1 cellular context compared by ENCODE assay signal in the genomic region with DNA sequence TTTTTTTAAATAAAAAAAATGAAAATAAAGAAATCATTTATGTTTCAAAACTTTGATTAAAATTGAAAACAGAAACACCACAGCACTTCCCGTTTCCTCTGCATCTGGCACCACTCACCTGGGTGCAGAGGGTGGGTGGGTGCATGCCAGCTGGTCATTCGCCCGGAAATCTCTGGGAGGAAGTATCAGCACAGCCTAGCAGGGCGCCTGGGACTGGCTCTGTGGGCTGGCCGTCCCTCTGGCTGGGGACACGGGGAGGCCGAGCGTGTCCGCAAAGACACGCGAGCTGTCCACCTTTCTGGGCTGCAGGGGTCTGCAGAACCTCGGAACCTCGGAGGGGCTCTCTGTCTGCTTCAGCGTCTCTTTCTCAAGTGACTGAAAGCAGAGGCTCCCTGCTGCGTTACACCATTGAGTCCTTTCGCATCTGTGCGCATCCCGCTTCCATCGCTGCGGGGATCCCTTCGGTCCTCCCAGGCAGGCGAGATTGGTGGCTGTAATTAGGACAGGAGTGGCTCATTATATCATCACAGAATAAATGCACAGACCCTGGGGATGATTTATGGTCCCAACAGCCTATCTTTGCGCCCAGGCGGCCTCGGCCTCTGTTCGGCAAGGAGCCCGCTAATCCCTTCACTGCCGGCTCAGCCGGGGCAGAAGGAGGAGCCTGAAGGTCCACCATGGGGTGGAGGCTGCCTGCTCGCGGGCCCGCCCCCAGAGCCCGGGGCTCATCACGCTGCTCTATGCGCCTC.
A peak's percentile ranks its signal among the peaks of the same experiment; 100 is the strongest.
TF ChIP-seq lines count a peak whose summit lies in the region.

No MANE protein-coding gene starts in this region.

TF ChIP-seq in K562, 482 proteins besides CTCF, POLR2A, EP300 and RAD21 (continued from another document):
- TF ChIP-seq, protein P1, sequence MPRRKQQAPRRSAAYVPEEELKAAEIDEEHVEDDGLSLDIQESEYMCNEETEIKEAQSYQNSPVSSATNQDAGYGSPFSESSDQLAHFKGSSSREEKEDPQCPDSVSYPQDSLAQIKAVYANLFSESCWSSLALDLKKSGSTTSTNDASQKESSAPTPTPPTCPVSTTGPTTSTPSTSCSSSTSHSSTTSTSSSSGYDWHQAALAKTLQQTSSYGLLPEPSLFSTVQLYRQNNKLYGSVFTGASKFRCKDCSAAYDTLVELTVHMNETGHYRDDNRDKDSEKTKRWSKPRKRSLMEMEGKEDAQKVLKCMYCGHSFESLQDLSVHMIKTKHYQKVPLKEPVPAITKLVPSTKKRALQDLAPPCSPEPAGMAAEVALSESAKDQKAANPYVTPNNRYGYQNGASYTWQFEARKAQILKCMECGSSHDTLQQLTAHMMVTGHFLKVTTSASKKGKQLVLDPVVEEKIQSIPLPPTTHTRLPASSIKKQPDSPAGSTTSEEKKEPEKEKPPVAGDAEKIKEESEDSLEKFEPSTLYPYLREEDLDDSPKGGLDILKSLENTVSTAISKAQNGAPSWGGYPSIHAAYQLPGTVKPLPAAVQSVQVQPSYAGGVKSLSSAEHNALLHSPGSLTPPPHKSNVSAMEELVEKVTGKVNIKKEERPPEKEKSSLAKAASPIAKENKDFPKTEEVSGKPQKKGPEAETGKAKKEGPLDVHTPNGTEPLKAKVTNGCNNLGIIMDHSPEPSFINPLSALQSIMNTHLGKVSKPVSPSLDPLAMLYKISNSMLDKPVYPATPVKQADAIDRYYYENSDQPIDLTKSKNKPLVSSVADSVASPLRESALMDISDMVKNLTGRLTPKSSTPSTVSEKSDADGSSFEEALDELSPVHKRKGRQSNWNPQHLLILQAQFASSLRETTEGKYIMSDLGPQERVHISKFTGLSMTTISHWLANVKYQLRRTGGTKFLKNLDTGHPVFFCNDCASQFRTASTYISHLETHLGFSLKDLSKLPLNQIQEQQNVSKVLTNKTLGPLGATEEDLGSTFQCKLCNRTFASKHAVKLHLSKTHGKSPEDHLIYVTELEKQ (CRISPR knock-in tag; IDR thresholded peaks at IDR 0.05): no peak
- TF ChIP-seq ZFP1 (CRISPR knock-in tag; IDR thresholded peaks at IDR 0.05) (no peak), ZNF778 (CRISPR knock-in tag; IDR thresholded peaks at IDR 0.05) (no peak), ZBED1 (IDR thresholded peaks at IDR 0.05) (peak; percentile 67; the same call in 1 of the 2 replicates), NELFE (IDR thresholded peaks at IDR 0.05; ENCODE audit: insufficient read depth, insufficient read length) (no peak), NR4A1 (CRISPR knock-in tag; IDR thresholded peaks at IDR 0.05) (no peak), NR4A1 (tag; IDR thresholded peaks at IDR 0.05) (no peak), YY1 (IDR thresholded peaks at IDR 0.05; ENCODE audit: borderline replicate concordance in 1 of 3, control insufficient read depth in 1 of 3, extremely low read depth in 1 of 3, insufficient read depth in 3 of 3, insufficient read length in 1 of 3, insufficient replicate concordance in 2 of 3, low read depth in 1 of 3, low read length in 2 of 3) (no peak), KAT2B (IDR thresholded peaks at IDR 0.05; ENCODE audit: low read depth, low read length) (no peak), KDM5B (IDR thresholded peaks at IDR 0.05; ENCODE audit: insufficient replicate concordance, low read depth, low read length) (no peak), MAZ (CRISPR knock-in tag; conservative IDR thresholded peaks at IDR 0.05 in 1 of 2, IDR thresholded peaks at IDR 0.05 in 1 of 2) (peak in 1 of 2 experiments; percentile 41; a peak in 2 of 4 replicates), PRPF4 (IDR thresholded peaks at IDR 0.05; ENCODE audit: insufficient read depth, low read depth, low read length, poor library complexity, severe bottlenecking) (no peak), ZNF561 (CRISPR knock-in tag; conservative IDR thresholded peaks at IDR 0.05) (no peak), HMGN3 (IDR thresholded peaks at IDR 0.05; ENCODE audit: borderline replicate concordance, extremely low read depth, insufficient read length, low read depth, low read length) (peak; percentile 96)
- TF ChIP-seq, protein P2, sequence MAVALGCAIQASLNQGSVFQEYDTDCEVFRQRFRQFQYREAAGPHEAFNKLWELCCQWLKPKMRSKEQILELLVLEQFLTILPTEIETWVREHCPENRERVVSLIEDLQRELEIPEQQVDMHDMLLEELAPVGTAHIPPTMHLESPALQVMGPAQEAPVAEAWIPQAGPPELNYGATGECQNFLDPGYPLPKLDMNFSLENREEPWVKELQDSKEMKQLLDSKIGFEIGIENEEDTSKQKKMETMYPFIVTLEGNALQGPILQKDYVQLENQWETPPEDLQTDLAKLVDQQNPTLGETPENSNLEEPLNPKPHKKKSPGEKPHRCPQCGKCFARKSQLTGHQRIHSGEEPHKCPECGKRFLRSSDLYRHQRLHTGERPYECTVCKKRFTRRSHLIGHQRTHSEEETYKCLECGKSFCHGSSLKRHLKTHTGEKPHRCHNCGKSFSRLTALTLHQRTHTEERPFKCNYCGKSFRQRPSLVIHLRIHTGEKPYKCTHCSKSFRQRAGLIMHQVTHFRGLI (CRISPR knock-in tag; IDR thresholded peaks at IDR 0.05): no peak
- TF ChIP-seq, protein P3, sequence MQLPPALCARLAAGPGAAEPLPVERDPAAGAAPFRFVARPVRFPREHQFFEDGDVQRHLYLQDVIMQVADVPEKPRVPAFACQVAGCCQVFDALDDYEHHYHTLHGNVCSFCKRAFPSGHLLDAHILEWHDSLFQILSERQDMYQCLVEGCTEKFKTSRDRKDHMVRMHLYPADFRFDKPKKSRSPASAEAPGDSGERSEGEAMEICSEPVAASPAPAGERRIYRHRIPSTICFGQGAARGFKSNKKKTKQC (CRISPR knock-in tag; IDR thresholded peaks at IDR 0.05): no peak; the same call in 1 of the 2 replicates
- TF ChIP-seq, protein P4, sequence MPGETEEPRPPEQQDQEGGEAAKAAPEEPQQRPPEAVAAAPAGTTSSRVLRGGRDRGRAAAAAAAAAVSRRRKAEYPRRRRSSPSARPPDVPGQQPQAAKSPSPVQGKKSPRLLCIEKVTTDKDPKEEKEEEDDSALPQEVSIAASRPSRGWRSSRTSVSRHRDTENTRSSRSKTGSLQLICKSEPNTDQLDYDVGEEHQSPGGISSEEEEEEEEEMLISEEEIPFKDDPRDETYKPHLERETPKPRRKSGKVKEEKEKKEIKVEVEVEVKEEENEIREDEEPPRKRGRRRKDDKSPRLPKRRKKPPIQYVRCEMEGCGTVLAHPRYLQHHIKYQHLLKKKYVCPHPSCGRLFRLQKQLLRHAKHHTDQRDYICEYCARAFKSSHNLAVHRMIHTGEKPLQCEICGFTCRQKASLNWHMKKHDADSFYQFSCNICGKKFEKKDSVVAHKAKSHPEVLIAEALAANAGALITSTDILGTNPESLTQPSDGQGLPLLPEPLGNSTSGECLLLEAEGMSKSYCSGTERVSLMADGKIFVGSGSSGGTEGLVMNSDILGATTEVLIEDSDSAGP (CRISPR knock-in tag; IDR thresholded peaks at IDR 0.05): no peak
- TF ChIP-seq, protein P5, sequence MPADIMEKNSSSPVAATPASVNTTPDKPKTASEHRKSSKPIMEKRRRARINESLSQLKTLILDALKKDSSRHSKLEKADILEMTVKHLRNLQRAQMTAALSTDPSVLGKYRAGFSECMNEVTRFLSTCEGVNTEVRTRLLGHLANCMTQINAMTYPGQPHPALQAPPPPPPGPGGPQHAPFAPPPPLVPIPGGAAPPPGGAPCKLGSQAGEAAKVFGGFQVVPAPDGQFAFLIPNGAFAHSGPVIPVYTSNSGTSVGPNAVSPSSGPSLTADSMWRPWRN (IDR thresholded peaks at IDR 0.05; ENCODE audit: low read depth): peak; percentile 72
